ENCODE assay signal across 2 cellular contexts in the genomic region with DNA sequence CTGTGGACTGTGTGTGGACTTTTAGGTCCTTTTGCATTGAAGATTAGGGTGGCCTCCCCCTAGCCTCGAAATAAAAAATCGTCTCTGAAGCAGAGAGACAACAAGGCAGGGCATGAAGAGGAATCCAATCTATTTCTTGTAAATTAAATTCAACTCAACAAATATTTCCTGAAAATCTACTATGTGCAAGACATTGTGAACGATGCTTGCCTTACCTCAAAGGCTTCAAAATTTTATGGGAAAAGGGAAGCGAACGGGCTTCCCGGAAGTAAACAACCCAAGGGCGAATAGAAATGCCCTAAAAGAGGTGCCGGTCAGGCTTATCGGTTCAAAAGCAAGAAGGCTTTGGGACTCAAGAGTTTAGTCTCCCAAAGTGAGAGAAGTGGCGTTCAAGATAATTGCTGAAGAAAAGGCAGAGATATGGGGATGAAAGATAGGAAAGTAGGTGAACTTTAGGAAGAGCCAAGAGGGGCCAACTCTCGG.
TF ChIP-seq lines count a peak whose summit lies in the region.

No MANE protein-coding gene starts in this region.

TF ChIP-seq in K562, 482 proteins besides CTCF, POLR2A, EP300 and RAD21 (continues in another document):
- peak; percentile 96 to 97 for TF ChIP-seq FOXK2 (conservative IDR thresholded peaks at IDR 0.05 in 1 of 2, IDR thresholded peaks at IDR 0.05 in 1 of 2; ENCODE audit: low read depth in 2 of 2)
- 0 out of 2 replicates have a peak, but pooled peaks have one; percentile 27 for TF ChIP-seq SUPT5H (IDR thresholded peaks at IDR 0.05)
- TF ChIP-seq ATF1 (CRISPR knock-in tag; IDR thresholded peaks at IDR 0.05) = no peak
- no peak for TF ChIP-seq ATF1 (tag; IDR thresholded peaks at IDR 0.05)
- TF ChIP-seq TAF7 (tag; IDR thresholded peaks at IDR 0.05) = no peak
- 0 out of 2 replicates have a peak, but pooled peaks have one; percentile 39 for TF ChIP-seq ETV1 (tag; conservative IDR thresholded peaks at IDR 0.05; ENCODE audit: low read depth)
- TF ChIP-seq RFX7 (CRISPR knock-in tag; IDR thresholded peaks at IDR 0.05) = no peak
- peak; percentile 27; the same call in 1 of the 2 replicates for TF ChIP-seq FOXJ2 (tag; IDR thresholded peaks at IDR 0.05)
- TF ChIP-seq FOXA3 (CRISPR knock-in tag; conservative IDR thresholded peaks at IDR 0.05 in 1 of 2, IDR thresholded peaks at IDR 0.05 in 1 of 2) = 0 out of 4 replicates have a peak, but pooled peaks of 1 of the 2 experiments have one; percentile 10
- TF ChIP-seq ETV6 (IDR thresholded peaks at IDR 0.05; ENCODE audit: borderline replicate concordance in 1 of 2, low read depth in 2 of 2, low read length in 1 of 2) = peak in 1 of 2 experiments; percentile 81; a peak in 3 of 4 replicates
- TF ChIP-seq ETV6 (CRISPR knock-in tag; IDR thresholded peaks at IDR 0.05; ENCODE audit: borderline replicate concordance) = no peak
- no peak for TF ChIP-seq NR2C2 (CRISPR knock-in tag; IDR thresholded peaks at IDR 0.05)
- peak; percentile 57; the same call in 1 of the 2 replicates for TF ChIP-seq NR2C2 (tag; IDR thresholded peaks at IDR 0.05)
- TF ChIP-seq SMARCA4 (IDR thresholded peaks at IDR 0.05) = 0 out of 2 replicates have a peak, but pooled peaks have one; percentile 35
- no peak for TF ChIP-seq PML (IDR thresholded peaks at IDR 0.05; ENCODE audit: low read length)
- no peak for TF ChIP-seq XRCC4 (IDR thresholded peaks at IDR 0.05; ENCODE audit: extremely low read depth, insufficient read depth, insufficient read length)
- no peak for TF ChIP-seq KDM1A (IDR thresholded peaks at IDR 0.05)
- no peak for TF ChIP-seq SNIP1 (IDR thresholded peaks at IDR 0.05; ENCODE audit: low read depth)
- TF ChIP-seq TAF9B (IDR thresholded peaks at IDR 0.05; ENCODE audit: partially characterized antibody) = peak; percentile 32
- no peak for TF ChIP-seq ID3 (CRISPR knock-in tag; IDR thresholded peaks at IDR 0.05)
- TF ChIP-seq ID3 (tag; IDR thresholded peaks at IDR 0.05) = 0 out of 2 replicates have a peak, but pooled peaks have one; percentile 23
- TF ChIP-seq BRCA1 (IDR thresholded peaks at IDR 0.05) = no peak
- TF ChIP-seq BRCA1 (CRISPR knock-in tag; IDR thresholded peaks at IDR 0.05) = no peak
- TF ChIP-seq, protein P1, sequence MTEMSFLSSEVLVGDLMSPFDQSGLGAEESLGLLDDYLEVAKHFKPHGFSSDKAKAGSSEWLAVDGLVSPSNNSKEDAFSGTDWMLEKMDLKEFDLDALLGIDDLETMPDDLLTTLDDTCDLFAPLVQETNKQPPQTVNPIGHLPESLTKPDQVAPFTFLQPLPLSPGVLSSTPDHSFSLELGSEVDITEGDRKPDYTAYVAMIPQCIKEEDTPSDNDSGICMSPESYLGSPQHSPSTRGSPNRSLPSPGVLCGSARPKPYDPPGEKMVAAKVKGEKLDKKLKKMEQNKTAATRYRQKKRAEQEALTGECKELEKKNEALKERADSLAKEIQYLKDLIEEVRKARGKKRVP (CRISPR knock-in tag; IDR thresholded peaks at IDR 0.05) = no peak
- no peak for TF ChIP-seq CBX5 (IDR thresholded peaks at IDR 0.05; ENCODE audit: borderline replicate concordance, low read depth)
- no peak for TF ChIP-seq NFXL1 (CRISPR knock-in tag; IDR thresholded peaks at IDR 0.05)
- TF ChIP-seq, protein P2, sequence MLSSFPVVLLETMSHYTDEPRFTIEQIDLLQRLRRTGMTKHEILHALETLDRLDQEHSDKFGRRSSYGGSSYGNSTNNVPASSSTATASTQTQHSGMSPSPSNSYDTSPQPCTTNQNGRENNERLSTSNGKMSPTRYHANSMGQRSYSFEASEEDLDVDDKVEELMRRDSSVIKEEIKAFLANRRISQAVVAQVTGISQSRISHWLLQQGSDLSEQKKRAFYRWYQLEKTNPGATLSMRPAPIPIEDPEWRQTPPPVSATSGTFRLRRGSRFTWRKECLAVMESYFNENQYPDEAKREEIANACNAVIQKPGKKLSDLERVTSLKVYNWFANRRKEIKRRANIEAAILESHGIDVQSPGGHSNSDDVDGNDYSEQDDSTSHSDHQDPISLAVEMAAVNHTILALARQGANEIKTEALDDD (IDR thresholded peaks at IDR 0.05) = no peak
- TF ChIP-seq E2F3 (CRISPR knock-in tag; IDR thresholded peaks at IDR 0.05) = no peak
- TF ChIP-seq ZNF431 (CRISPR knock-in tag; IDR thresholded peaks at IDR 0.05) = 0 out of 2 replicates have a peak, but pooled peaks have one; percentile 35
- TF ChIP-seq SIN3B (IDR thresholded peaks at IDR 0.05; ENCODE audit: low read depth) = no peak
- no peak for TF ChIP-seq GATA2 (CRISPR knock-in tag; IDR thresholded peaks at IDR 0.05)
- no peak for TF ChIP-seq ZBTB11 (CRISPR knock-in tag; IDR thresholded peaks at IDR 0.05)
- TF ChIP-seq KLF6 (CRISPR knock-in tag; IDR thresholded peaks at IDR 0.05; ENCODE audit: borderline replicate concordance) = no peak

TF ChIP-seq in GM12891, 5 proteins besides CTCF, POLR2A, EP300 and RAD21:
- TF ChIP-seq TAF1 (IDR thresholded peaks at IDR 0.05; ENCODE audit: low read depth, low read length) (no peak), SPI1 (IDR thresholded peaks at IDR 0.05; ENCODE audit: low read depth, low read length) (no peak), PAX5 (IDR thresholded peaks at IDR 0.05; ENCODE audit: insufficient read depth, low read length, severe bottlenecking) (no peak)
TF ChIP-seq in GM12891: peak in this region for 0.
